In genomic region chr9:87267701-87268100, GRCh38 we compare ENCODE assay signal across 17 cellular contexts.
DNase-seq lines count a peak whose midpoint lies in the region; ATAC-seq and TF ChIP-seq lines count a peak whose summit lies in the region.
"Had no signal": no experiment of that assay in that cellular context is flagged by ENCODE, and none has a peak within 500 bp of the region (broad histone marks: within the 10 kb centered on the region; RNA-seq: fewer than 3 reads in every experiment).

No MANE protein-coding gene starts in this region.

- no peak overlapping the region for H3K4me3 Mint-ChIP-seq in T-helper 2 cell treated with Interferon-gamma antibody and Interleukin-4, amounts not matched to agents 5 μg/mL and 100 μg/mL, for 36 hours
- H3K4me3 Mint-ChIP-seq: activated CD4-positive, alpha-beta T cell treated with anti-CD3 and anti-CD28 coated beads, Interleukin-2, amount 10 ng/mL, durations not matched to agents 7 days and 5 days; brain had no signal

- no peaks in the 10 kb centered on the region for H3K36me3 ChIP-seq in esophagus muscularis mucosa
- H3K36me3 ChIP-seq in lung (ENCODE audit: control insufficient read depth in 2 of 2, insufficient read depth in 2 of 2, low read length in 2 of 2), result no peaks in the 10 kb centered on the region
- no peaks in the 10 kb centered on the region for H3K36me3 ChIP-seq in thoracic aorta
- H3K36me3 ChIP-seq: lower lobe of right lung had no signal

- WGBS in esophagus muscularis mucosa, result 46% methylated on average over 6 of the region's 7 CpGs
- 86 to 87% methylated on average over 7 of the region's 7 CpGs for WGBS in lung, 2 donors

- intact Hi-C loops in esophagus muscularis mucosa (cut with DNase I), result no loop called here

- ATAC-seq in lung (ENCODE audit: insufficient read depth, low FRiP score) (peak; percentile 11), thoracic aorta (ENCODE audit: insufficient number of reproducible peaks, low FRiP score, low read depth) (peak; percentile 93)
- ATAC-seq: lower lobe of right lung had no signal

- no peak for TF ChIP-seq EP300 in esophagus muscularis mucosa (IDR thresholded peaks at IDR 0.05)

- no peak overlapping the region for H3K27ac Mint-ChIP-seq in T-helper 2 cell treated with Interferon-gamma antibody and Interleukin-4, amounts not matched to agents 5 μg/mL and 100 μg/mL, for 36 hours
- H3K27ac Mint-ChIP-seq: activated CD4-positive, alpha-beta T cell treated with anti-CD3 and anti-CD28 coated beads, Interleukin-2, amount 10 ng/mL, durations not matched to agents 7 days and 5 days had no signal

- H3K27me3 ChIP-seq in esophagus muscularis mucosa, result no peaks in the 10 kb centered on the region
- no peaks in the 10 kb centered on the region for H3K27me3 ChIP-seq in lung (ENCODE audit: control insufficient read depth, insufficient read depth)
- H3K27me3 ChIP-seq in thoracic aorta (replicated peaks; ENCODE audit: insufficient read depth), result no peaks in the 10 kb centered on the region

- H3K4me1 Mint-ChIP-seq in T-helper 2 cell treated with Interferon-gamma antibody and Interleukin-4, amounts not matched to agents 5 μg/mL and 100 μg/mL, for 36 hours (ENCODE audit: low read depth), result no peaks in the 10 kb centered on the region

- no peaks in the 10 kb centered on the region for H3K27me3 Mint-ChIP-seq in T-helper 2 cell treated with Interferon-gamma antibody and Interleukin-4, amounts not matched to agents 5 μg/mL and 100 μg/mL, for 36 hours (ENCODE audit: low read depth)
- H3K27me3 Mint-ChIP-seq: brain had no signal

- no peak for TF ChIP-seq POLR2A in esophagus muscularis mucosa (IDR thresholded peaks at IDR 0.05; ENCODE audit: low read depth)

- H3K4me1 ChIP-seq in esophagus muscularis mucosa (peaks cover 9 to 28% (median 19%) of the 10 kb centered on the region in 4 donors), lung (ENCODE audit: control insufficient read depth in 2 of 2, insufficient read depth in 2 of 2, low read length in 2 of 2) (peaks cover 0 to 5% of the 10 kb centered on the region in 2 donors), thoracic aorta (ENCODE audit: control insufficient read depth in 1 of 2, low read depth in 2 of 2) (peaks cover 12 to 45% of the 10 kb centered on the region in 2 donors)

- H3K27ac ChIP-seq in esophagus muscularis mucosa (replicated peaks in 1 of 4), result peak overlapping the region; percentile 56 to 77 (median 58)
- H3K27ac ChIP-seq in lung (ENCODE audit: low read depth in 1 of 2, low read length in 1 of 2), result no peak overlapping the region
- peak overlapping the region; percentile 81 to 86 for H3K27ac ChIP-seq in thoracic aorta
- H3K27ac ChIP-seq: lower lobe of right lung had no signal

- no peaks in the 10 kb centered on the region for H3K9me3 Mint-ChIP-seq in T-helper 2 cell treated with Interferon-gamma antibody and Interleukin-4, amounts not matched to agents 5 μg/mL and 100 μg/mL, for 36 hours

- TF ChIP-seq CTCF in esophagus muscularis mucosa (IDR thresholded peaks at IDR 0.05) (no peak), lung (IDR thresholded peaks at IDR 0.05; ENCODE audit: control extremely low read depth, extremely low read depth) (no peak), thoracic aorta (IDR thresholded peaks at IDR 0.05) (no peak)

- no peak overlapping the region for H3K4me3 ChIP-seq in esophagus muscularis mucosa
- H3K4me3 ChIP-seq in lung, result no peak overlapping the region
- H3K4me3 ChIP-seq in thoracic aorta, result no peak overlapping the region
- H3K4me3 ChIP-seq: lower lobe of right lung had no signal

- DNase-seq in LoVo (ENCODE audit: low spot score) (peak; percentile 20), esophagus muscularis mucosa (ENCODE audit: extremely low spot score) (peak; percentile 93), lung (ENCODE audit: low spot score) (no peak), thoracic aorta (ENCODE audit: low spot score) (peak; percentile 7), NCI-H526 (lab: John Stamatoyannopoulos, UW) (no peak), NCI-H1417 treated with DMSO at 0.1 percent for 48 hours (lab: John Stamatoyannopoulos, UW) (no peak), NOMO-1 (lab: John Stamatoyannopoulos, UW; ENCODE audit: unreplicated experiment in 2 of 2) (no peak)
- DNase-seq in T-helper 2 cell treated with Interferon-gamma antibody and Interleukin-4, amounts not matched to agents 5 μg/mL and 100 μg/mL, for 36 hours (ENCODE audit: low spot score), result no peak
- DNase-seq: activated CD4-positive, alpha-beta T cell treated with anti-CD3 and anti-CD28 coated beads, Interleukin-2, amount 10 ng/mL, durations not matched to agents 7 days and 5 days; C1 segment of cervical spinal cord; effector CD4-positive, alpha-beta T cell; hypothalamus; lower lobe of right lung; NCI-H1694; NCI-H526 treated with DMSO at 0.1 percent for 48 hours; T-helper 2 cell had no signal

- no peaks in the 10 kb centered on the region for H3K9me3 ChIP-seq in esophagus muscularis mucosa
- H3K9me3 ChIP-seq in lung (ENCODE audit: control insufficient read depth in 2 of 2, insufficient read depth in 1 of 2, low read length in 1 of 2), result peaks cover 0 to 2% of the 10 kb centered on the region in 2 donors
- no peaks in the 10 kb centered on the region for H3K9me3 ChIP-seq in thoracic aorta
- H3K9me3 ChIP-seq: lower lobe of right lung had no signal

- H3K36me3 Mint-ChIP-seq in T-helper 2 cell treated with Interferon-gamma antibody and Interleukin-4, amounts not matched to agents 5 μg/mL and 100 μg/mL, for 36 hours (ENCODE audit: low read depth), result no peaks in the 10 kb centered on the region
- H3K36me3 Mint-ChIP-seq: brain had no signal

Comparison
In these comparisons a context has a peak if more than half of its experiments do, and no peak if none do; other contexts are left out.
1. DNase-seq: peak in LoVo (single experiment), esophagus muscularis mucosa (single experiment) and thoracic aorta (single experiment); none in lung (single experiment), NCI-H526 (0 of 2), NCI-H1417 treated with DMSO at 0.1 percent for 48 hours (single experiment), T-helper 2 cell treated with Interferon-gamma antibody and Interleukin-4, amounts not matched to agents 5 μg/mL and 100 μg/mL, for 36 hours (single experiment) and NOMO-1 (0 of 2).
2. H3K27ac ChIP-seq: peak in esophagus muscularis mucosa (4 of 4) and thoracic aorta (2 of 2); none in lung (0 of 2).